Comparison of ENCODE assay signal across 8 cellular contexts in genomic region chr17:1684307-1685189, GRCh38. TPM values are rescaled to one million over a fixed set of nuclear protein-coding genes. Genes with fewer than 3 reads are reported as not detected.
DNase-seq lines count a peak whose midpoint lies in the region; ATAC-seq, FAIRE-seq and TF ChIP-seq lines count a peak whose summit lies in the region.

Gene PRPF8 (minus strand): TSS chr17:1684867. CDS start chr17:1684571, 296 bp downstream.

- DNase-seq in AG20443 (ENCODE audit: low spot score) (peak; percentile 99), NCI-H510A (lab: John Stamatoyannopoulos, UW) (peak; percentile 80), cerebellum (ENCODE audit: low spot score) (peak; percentile 99), kidney (peak; percentile 99)
- DNase-seq in activated CD4-positive, alpha-beta T cell treated with anti-CD3 and anti-CD28 coated beads for 1 hour: peak; percentile 97
- DNase-seq in stimulated activated CD4-positive, alpha-beta T cell treated with anti-CD3 and anti-CD28 coated beads, Interleukin-15, amount 100 ng/mL, for 24 hours: peak; percentile 99

- peak within 1 kb of the TSS; percentile 79 to 90 for H3K4me3 ChIP-seq in kidney (ENCODE audit: low read length in 2 of 2)

- H3K9me3 ChIP-seq in kidney (ENCODE audit: control insufficient read depth in 1 of 2, low read length in 2 of 2): no peaks in the 10 kb centered on the region

- H3K27ac ChIP-seq in kidney (ENCODE audit: low read depth in 2 of 2, low read length in 2 of 2): peak within 1 kb of the TSS; percentile 95

- peak; percentile 96 for ATAC-seq in HG03432 (IDR thresholded peaks at IDR 0.05; ENCODE audit: unreplicated experiment)

- peak; percentile 95 for FAIRE-seq in kidney (lab: Jason Lieb, UNC)

- TF ChIP-seq POLR2A in GM19099 (IDR thresholded peaks at IDR 0.05; ENCODE audit: extremely low read depth, insufficient read length, low read depth): peak; percentile 90

- peaks cover 31 to 34% of the 10 kb centered on the region in 2 donors for H3K36me3 ChIP-seq in kidney (ENCODE audit: control insufficient read depth in 1 of 2, insufficient read depth in 2 of 2, low read length in 2 of 2)

- H3K4me1 ChIP-seq in kidney (ENCODE audit: control insufficient read depth in 1 of 2, insufficient read depth in 1 of 2, low read depth in 1 of 2, low read length in 2 of 2): peaks cover 6 to 8% of the 10 kb centered on the region in 2 donors

- peak within 1 kb of the TSS; percentile 88 to 92 for H3K9ac ChIP-seq in kidney (ENCODE audit: low read length in 2 of 2)

- intact Hi-C loops in kidney (cut with DNase I): no loop called here

- peak; percentile 17 for TF ChIP-seq CTCF in kidney (IDR thresholded peaks at IDR 0.05; ENCODE audit: borderline replicate concordance, extremely low read depth, insufficient read depth)

RNA-seq across cellular contexts. Expression of gene PRPF8, which starts in this region (rescaled TPM):
- total RNA-seq in cerebellum: 128 TPM
- total RNA-seq in kidney: 236 TPM
- 181 TPM for polyA plus RNA-seq in kidney (ENCODE audit: insufficient read depth, low read depth, low replicate concordance)

Comparison
In these comparisons a context has a peak if more than half of its experiments do, and no peak if none do; other contexts are left out.
1. Peak in every context shown above with its lines: DNase-seq, ATAC-seq, H3K4me3 ChIP-seq and H3K27ac ChIP-seq.